ENCODE assay signal across 8 cellular contexts in genomic region chr1:18922848-18923475, GRCh38. TPM values are rescaled to one million over a fixed set of nuclear protein-coding genes. Genes with fewer than 3 reads are reported as not detected.
DNase-seq lines count a peak whose midpoint lies in the region; ATAC-seq, FAIRE-seq and TF ChIP-seq lines count a peak whose summit lies in the region.

No MANE protein-coding gene starts in this region.

- POLR2A ChIA-PET in A673 (lab: Charles Lee; ENCODE audit: low non-redundant PET) (no interaction called here), H1 (lab: Charles Lee; ENCODE audit: partially characterized antibody) (interaction anchor here (0.8 to 1.4 kb wide), 3 partner anchors 10 to 339 kb away, joined by 3 read pairs; no protein-coding TSS in a partner anchor)

- H2BK5ac ChIP-seq in H1 (ENCODE audit: low read depth, low read length) = peak overlapping the region; percentile 75; the same call in 1 of the 2 replicates

- H3K79me2 ChIP-seq in H1 (ENCODE audit: control insufficient read depth in 1 of 2, insufficient read depth in 2 of 2, low read length in 2 of 2) = no peaks in the 10 kb centered on the region

- H3K27ac Mint-ChIP-seq in neural crest cell (ENCODE audit: unreplicated experiment) = peak overlapping the region; percentile 12

- no peak for TF ChIP-seq EP300 in H1 (IDR thresholded peaks at IDR 0.05; ENCODE audit: borderline replicate concordance in 1 of 2, low read depth in 2 of 2, low read length in 2 of 2)

- no peak overlapping the region for H2BK20ac ChIP-seq in H1 (ENCODE audit: low read length)

- H2AK5ac ChIP-seq in H1 (ENCODE audit: low read depth, low read length) = no peak overlapping the region

- DNase-seq in A673 (ENCODE audit: low spot score) (no peak), NCI-H345 treated with DMSO at 0.1 percent for 48 hours (lab: John Stamatoyannopoulos, UW; ENCODE audit: unreplicated experiment) (peak; percentile 7), H1 (ENCODE audit: low read depth in 1 of 2, low spot score in 2 of 2) (no peak), neural crest cell (ENCODE audit: low read depth, low spot score) (no peak), mucosa of descending colon (no peak), NOMO-1 (lab: John Stamatoyannopoulos, UW; ENCODE audit: unreplicated experiment in 2 of 2) (no peak)

- H3K36me3 Mint-ChIP-seq in neural crest cell (ENCODE audit: low read depth) = peaks cover 3% of the 10 kb centered on the region

- H4K91ac ChIP-seq in H1 (replicated peaks; ENCODE audit: insufficient read length, low read length) = peak overlapping the region; percentile 41

- no peak overlapping the region for H2BK120ac ChIP-seq in H1 (replicated peaks; ENCODE audit: low read depth, low read length)

- H3K4me1 ChIP-seq in A673 (ENCODE audit: insufficient read depth, low read length, poor library complexity, severe bottlenecking) (peaks cover 48% of the 10 kb centered on the region), H1 (replicated peaks in 1 of 4; ENCODE audit: control insufficient read depth in 3 of 4, insufficient read depth in 4 of 4, low read length in 3 of 4) (peaks cover 0 to 16% (median 10%) of the 10 kb centered on the region in 4 experiments; a peak in 6 of 7 replicates), mucosa of descending colon (ENCODE audit: low read depth) (peaks cover 24% of the 10 kb centered on the region)

- H3K14ac ChIP-seq in H1 (ENCODE audit: insufficient read length) = no peak overlapping the region

- no peak overlapping the region for H2BK15ac ChIP-seq in H1 (ENCODE audit: low read length)

- 82% methylated on average over 15 of the region's 15 CpGs; no CpG with 5 or more reads in 1 of the 2 experiments for WGBS in H1 (ENCODE audit: extremely low coverage in 1 of 2, insufficient coverage in 1 of 2, insufficient read length in 1 of 2, insufficient replicate concordance in 2 of 2, low coverage in 1 of 2, low lambda C conversion rate in 2 of 2, missing lambda C conversion rate in 1 of 2), 2 experiments

- H3K4me3 Mint-ChIP-seq in neural crest cell = no peak overlapping the region

- TF ChIP-seq CTCF in A673 (conservative IDR thresholded peaks at IDR 0.05; ENCODE audit: low read depth, low read length) (no peak), H1 (IDR thresholded peaks at IDR 0.05; ENCODE audit: control extremely low read depth in 1 of 3, insufficient read depth in 1 of 3, low read depth in 1 of 3, low read length in 3 of 3) (no peak), neural crest cell (conservative IDR thresholded peaks at IDR 0.05) (no peak), mucosa of descending colon (IDR thresholded peaks at IDR 0.05) (no peak)

- H4K5ac ChIP-seq in H1 (ENCODE audit: insufficient read length, low read depth, low read length) = no peak overlapping the region

- H3K4me3 ChIP-seq in A673 (ENCODE audit: low read depth, low read length, poor library complexity, severe bottlenecking) = no peak overlapping the region
- H3K4me3 ChIP-seq in H1 (ENCODE audit: extremely low read depth in 1 of 4, insufficient read depth in 2 of 4, low read depth in 3 of 4, low read length in 4 of 4) = no peak overlapping the region
- H3K4me3 ChIP-seq in mucosa of descending colon = no peak overlapping the region

- H3K27me3 ChIP-seq in A673 (replicated peaks; ENCODE audit: insufficient read depth, low read depth, low read length, poor library complexity) (no peaks in the 10 kb centered on the region), H1 (replicated peaks in 1 of 4; ENCODE audit: control insufficient read depth in 3 of 4, extremely low read depth in 1 of 4, insufficient read depth in 3 of 4, low read length in 3 of 4) (no peaks in the 10 kb centered on the region)

- peak overlapping the region; percentile 51 for H3K27ac ChIP-seq in A673 (ENCODE audit: low read depth, low read length, poor library complexity, severe bottlenecking)
- H3K27ac ChIP-seq in H1 (ENCODE audit: low read depth, low read length) = no peak overlapping the region

- H3K18ac ChIP-seq in H1 (ENCODE audit: extremely low read depth, low read length) = peak overlapping the region; percentile 32; the same call in 1 of the 2 replicates

- no peak overlapping the region for H3K23ac ChIP-seq in H1 (ENCODE audit: insufficient read length)

- no peak overlapping the region; a peak in 2 of 7 replicates for H3K9ac ChIP-seq in H1 (replicated peaks in 1 of 4; ENCODE audit: extremely low read depth in 1 of 4, low read depth in 3 of 4, low read length in 3 of 4)

- H3K9me3 ChIP-seq in A673 (ENCODE audit: low read depth, low read length, poor library complexity, severe bottlenecking) (no peaks in the 10 kb centered on the region), H1 (ENCODE audit: insufficient read depth in 2 of 2, low read depth in 1 of 2, low read length in 1 of 2) (no peaks in the 10 kb centered on the region), mucosa of descending colon (no peaks in the 10 kb centered on the region)

- H3K4me1 Mint-ChIP-seq in neural crest cell = peaks cover 34% of the 10 kb centered on the region

- no peaks in the 10 kb centered on the region for H3K27me3 Mint-ChIP-seq in neural crest cell (ENCODE audit: low read depth)

- H3K56ac ChIP-seq in H1 (replicated peaks; ENCODE audit: insufficient read length, low read depth, low read length) = peak overlapping the region; percentile 17

- no peak for FAIRE-seq in H1 (lab: Jason Lieb, UNC)

- 0 out of 2 replicates have a peak overlapping the region, but pooled peaks have one; percentile 50 for H2BK12ac ChIP-seq in H1 (ENCODE audit: low read depth, low read length)

- H3K9me3 Mint-ChIP-seq in neural crest cell = no peaks in the 10 kb centered on the region

- no peak for TF ChIP-seq RAD21 in H1 (IDR thresholded peaks at IDR 0.05 in 1 of 2, conservative IDR thresholded peaks at IDR 0.05 in 1 of 2; ENCODE audit: low read depth in 2 of 2, low read length in 2 of 2)

- H3K4me2 ChIP-seq in H1 (ENCODE audit: insufficient read depth in 1 of 2, low read depth in 2 of 2, low read length in 2 of 2) = no peak overlapping the region

- H3K4ac ChIP-seq in H1 (replicated peaks; ENCODE audit: insufficient read length, low read depth, low read length) = no peak overlapping the region

- H4K20me1 ChIP-seq in H1 (replicated peaks in 1 of 2; ENCODE audit: control insufficient read depth in 1 of 2, insufficient read depth in 2 of 2, low read length in 2 of 2) = no peaks in the 10 kb centered on the region

- no peaks in the 10 kb centered on the region for H3K36me3 ChIP-seq in A673 (ENCODE audit: insufficient read depth, low read length, poor library complexity, severe bottlenecking)
- no peaks in the 10 kb centered on the region for H3K36me3 ChIP-seq in H1 (ENCODE audit: control insufficient read depth in 2 of 4, insufficient read depth in 4 of 4, low read length in 3 of 4)
- H3K36me3 ChIP-seq in mucosa of descending colon (ENCODE audit: low read depth) = no peaks in the 10 kb centered on the region

- intact Hi-C loops in A673 (cut with micrococcal nuclease; ENCODE audit: unreplicated experiment) (no loop called here), mucosa of descending colon (cut with DNase I, micrococcal nuclease) (no loop called here)

- BruUV-seq in A673 (replicated peaks; lab: Mats Ljungman, UMichigan) = no TSS peak

- CTCF ChIA-PET in A673 (lab: Charles Lee) (no interaction called here), H1 (lab: Charles Lee; ENCODE audit: partially characterized antibody) (interaction anchor here (0.9 to 10.0 kb wide), 9 partner anchors 9 to 172 kb away, joined by 3 to 109 read pairs (median 6); no protein-coding TSS in a partner anchor)

- 0 out of 2 replicates have a peak, but pooled peaks cover 3% of the 10 kb centered on the region for H3K79me1 ChIP-seq in H1 (ENCODE audit: low read depth, low read length)

- TF ChIP-seq POLR2A in H1 (IDR thresholded peaks at IDR 0.05; ENCODE audit: control extremely low read depth in 1 of 2, low read depth in 2 of 2, low read length in 2 of 2) = no peak

- no peak overlapping the region for H4K8ac ChIP-seq in H1 (ENCODE audit: extremely low read depth, insufficient read depth, low read length)

- H2AFZ ChIP-seq in H1 (ENCODE audit: low read length) = no peak overlapping the region

- peaks cover 7% of the 10 kb centered on the region; the same call in 1 of the 2 replicates for H3K23me2 ChIP-seq in H1 (ENCODE audit: low read depth, low read length)

- ATAC-seq in mucosa of descending colon (no peak), GM21786 (IDR thresholded peaks at IDR 0.05; ENCODE audit: unreplicated experiment) (no peak), HG03521 (IDR thresholded peaks at IDR 0.05; ENCODE audit: unreplicated experiment) (no peak)

TF ChIP-seq in H1, 55 proteins besides CTCF, POLR2A, EP300 and RAD21 (continues in another document):
- TF ChIP-seq, protein P1, sequence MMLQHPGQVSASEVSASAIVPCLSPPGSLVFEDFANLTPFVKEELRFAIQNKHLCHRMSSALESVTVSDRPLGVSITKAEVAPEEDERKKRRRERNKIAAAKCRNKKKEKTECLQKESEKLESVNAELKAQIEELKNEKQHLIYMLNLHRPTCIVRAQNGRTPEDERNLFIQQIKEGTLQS (IDR thresholded peaks at IDR 0.05; ENCODE audit: insufficient read depth, low read depth, low read length) = no peak
- no peak for TF ChIP-seq HDAC2 (IDR thresholded peaks at IDR 0.05; ENCODE audit: borderline replicate concordance in 1 of 2, low read depth in 2 of 2, low read length in 2 of 2)

RNA-seq across cellular contexts. Expression of gene ALDH4A1, which starts 20.6 kb away (rescaled TPM):
- total RNA-seq in A673 (2021) (18.4 and 23.1 TPM in 2 replicates), neural crest cell (18.4 and 19.5 TPM in 2 replicates), mucosa of descending colon (1 to 10 TPM; 2.7 to 7.7 (median 5.6) TPM)
- 29.4 and 30.3 TPM in 2 replicates for total RNA-seq in H1 (2021; fragmentation: NEBNext Ultra II Directional; extraction: Animal tissue kit (Norgen Biotek cat#: 25700))
- 35.9 and 57.4 TPM in 2 replicates for polyA plus RNA-seq in H1 (2011; rRNA removed)
- 61.4 TPM for polyA plus RNA-seq in H1 (2011; cell fraction: cytosol; rRNA removed)
- polyA plus RNA-seq in H1 (2011; cell fraction: nucleus; rRNA removed) = 95.8 TPM
- polyA plus RNA-seq in H1 (2012, experiment 1 of 2) = 25.3 to 32.9 TPM (median 31.9 TPM) in 4 replicates
- 35.0 TPM for polyA plus RNA-seq in H1 (2012, experiment 2 of 2)
- 18.9 TPM for polyA plus RNA-seq in H1 (2013, experiment 1 of 2)
- polyA plus RNA-seq in H1 (2013, experiment 2 of 2) = 16.0 TPM
- polyA minus RNA-seq in H1 (2011; rRNA and poly(A)+ RNA removed) = 20.3 and 22.0 TPM in 2 replicates
- polyA minus RNA-seq in H1 (2011; cell fraction: cytosol; rRNA and poly(A)+ RNA removed) = 21.8 TPM
- 21.5 TPM for polyA minus RNA-seq in H1 (2011; cell fraction: nucleus; rRNA and poly(A)+ RNA removed)

RNA-seq across cellular contexts. Expression of gene IFFO2, which starts 33.5 kb away (rescaled TPM):
- total RNA-seq in A673 (2021) (13.3 and 16.3 TPM in 2 replicates), neural crest cell (9.8 and 9.9 TPM in 2 replicates), mucosa of descending colon (10 to 100 TPM; 13.1 to 19.0 (median 15.5) TPM)
- total RNA-seq in H1 (2021; fragmentation: NEBNext Ultra II Directional; extraction: Animal tissue kit (Norgen Biotek cat#: 25700)) = 8.7 and 10.4 TPM in 2 replicates
- 6.6 and 13.7 TPM in 2 replicates for polyA plus RNA-seq in H1 (2011; rRNA removed)
- polyA plus RNA-seq in H1 (2011; cell fraction: cytosol; rRNA removed) = 5.2 TPM
- 8.2 TPM for polyA plus RNA-seq in H1 (2011; cell fraction: nucleus; rRNA removed)
- 4.2 to 6.0 TPM (median 5.4 TPM) in 4 replicates for polyA plus RNA-seq in H1 (2012, experiment 1 of 2)
- polyA plus RNA-seq in H1 (2012, experiment 2 of 2) = 5.2 TPM
- polyA plus RNA-seq in H1 (2013, experiment 1 of 2) = 3.5 TPM
- polyA plus RNA-seq in H1 (2013, experiment 2 of 2) = 3.6 TPM
- 4.0 and 4.8 TPM in 2 replicates for polyA minus RNA-seq in H1 (2011; rRNA and poly(A)+ RNA removed)
- 4.8 TPM for polyA minus RNA-seq in H1 (2011; cell fraction: cytosol; rRNA and poly(A)+ RNA removed)
- 2.6 TPM for polyA minus RNA-seq in H1 (2011; cell fraction: nucleus; rRNA and poly(A)+ RNA removed)
